ENCODE assay signal across 9 cellular contexts in the genomic region with DNA sequence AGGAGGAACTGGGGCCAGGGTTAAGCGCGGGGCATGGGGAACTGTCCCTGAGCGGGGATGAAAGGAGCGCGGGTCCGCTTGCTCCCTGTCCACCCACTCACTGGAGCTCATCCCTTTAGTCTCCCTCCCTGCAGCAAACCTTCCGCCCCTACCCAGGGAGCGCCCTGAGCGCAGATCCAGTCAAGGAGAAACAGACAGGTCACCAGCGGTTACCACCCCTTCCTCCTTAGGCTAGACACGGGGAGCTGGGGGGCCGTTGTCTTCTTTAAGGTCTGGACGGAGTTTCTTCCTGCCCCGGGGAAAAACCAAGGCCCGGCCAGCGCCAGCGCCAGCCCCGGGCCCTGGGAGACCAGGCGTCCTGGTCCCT. TPM values are rescaled to one million over a fixed set of nuclear protein-coding genes. Genes with fewer than 3 reads are reported as not detected.
DNase-seq lines count a peak whose midpoint lies in the region; ATAC-seq, FAIRE-seq and TF ChIP-seq lines count a peak whose summit lies in the region.
"Had no signal": no experiment of that assay in that cellular context is flagged by ENCODE, and none has a peak within 500 bp of the region (broad histone marks: within the 10 kb centered on the region; RNA-seq: fewer than 3 reads in every experiment).

No MANE protein-coding gene starts in this region.

- ATAC-seq in RWPE2 (ENCODE audit: low read depth) (no peak; the same call in 2 of the 3 replicates), pancreas (peak in 3 of 4 donors; percentile 8 to 36 (median 23)), GM18868 (IDR thresholded peaks at IDR 0.05; ENCODE audit: unreplicated experiment) (no peak)

- no peak overlapping the region for H3K27ac Mint-ChIP-seq in Calu3 (ENCODE audit: unreplicated experiment)

- H3K36me3 ChIP-seq in RWPE2 (ENCODE audit: low read depth) = no peaks in the 10 kb centered on the region
- H3K36me3 ChIP-seq in pancreas = no peaks in the 10 kb centered on the region
- no peaks in the 10 kb centered on the region for H3K36me3 ChIP-seq in small intestine (ENCODE audit: control insufficient read depth in 2 of 2, insufficient read depth in 2 of 2, low read length in 2 of 2)
- H3K36me3 ChIP-seq: SJSA1 had no signal

- FAIRE-seq in pancreas (lab: Jason Lieb, UNC) (no peak), small intestine (lab: Jason Lieb, UNC) (no peak)

- H3K27me3 Mint-ChIP-seq in Calu3 (ENCODE audit: unreplicated experiment) = no peaks in the 10 kb centered on the region

- H3K36me3 Mint-ChIP-seq in Calu3 (ENCODE audit: insufficient read depth, unreplicated experiment) = peaks cover 24% of the 10 kb centered on the region

- H3K27ac ChIP-seq in RWPE2 (ENCODE audit: poor library complexity, severe bottlenecking) (no peak overlapping the region), pancreas (peak overlapping the region in 2 of 4 donors; percentile 46 to 52), small intestine (ENCODE audit: low read depth in 1 of 2, low read length in 1 of 2) (no peak overlapping the region)
- H3K27ac ChIP-seq: SJSA1 had no signal

- CTCF ChIA-PET in Calu3 (lab: Charles Lee) = interaction anchor here (0.6 kb wide), 1 partner anchor 279 kb away, joined by 3 read pairs; no protein-coding TSS in a partner anchor

- H3K4me3 ChIP-seq in RWPE2 (ENCODE audit: severe bottlenecking) (peak overlapping the region; percentile 66), fibroblast of villous mesenchyme (ENCODE audit: low read depth, low read length) (peak overlapping the region; percentile 39), pancreas (peak overlapping the region in 3 of 4 donors; percentile 20 to 61 (median 49)), small intestine (ENCODE audit: low read depth in 1 of 2, low read length in 2 of 2) (peak overlapping the region in 1 of 2 donors; percentile 65)
- H3K4me3 ChIP-seq: SJSA1 had no signal

- H3K4me1 ChIP-seq in RWPE2 (ENCODE audit: insufficient read depth, poor library complexity, severe bottlenecking) = peaks cover 11% of the 10 kb centered on the region
- H3K4me1 ChIP-seq in pancreas = peaks cover 0 to 4% (median 0%) of the 10 kb centered on the region in 3 donors
- H3K4me1 ChIP-seq in small intestine (ENCODE audit: control insufficient read depth in 2 of 2, insufficient read depth in 1 of 2, low read depth in 1 of 2, low read length in 1 of 2) = no peaks in the 10 kb centered on the region

- DNase-seq in Calu3 (no peak), RWPE2 (ENCODE audit: low spot score) (no peak), fibroblast of villous mesenchyme (ENCODE audit: low read depth) (no peak), pancreas (no peak), hippocampal formation (lab: John Stamatoyannopoulos, UW) (no peak), small intestine (no peak), H4 (ENCODE audit: low spot score) (no peak)

- H3K4me1 Mint-ChIP-seq in Calu3 (ENCODE audit: low read depth, unreplicated experiment) = no peaks in the 10 kb centered on the region

- H3K9me3 Mint-ChIP-seq in Calu3 (ENCODE audit: low read depth, unreplicated experiment) = no peaks in the 10 kb centered on the region

- no TSS peak for BruUV-seq in Calu3 (replicated peaks; lab: Mats Ljungman, UMichigan)

- WGBS in pancreas, 2 donors = 6 to 8% methylated on average over 19 of the region's 19 CpGs
- 4 to 5% (median 4%) methylated on average over 18 to 19 of the region's 19 CpGs for WGBS in small intestine, 3 donors

- H3K9me3 ChIP-seq in RWPE2 (ENCODE audit: severe bottlenecking) (no peaks in the 10 kb centered on the region), pancreas (no peaks in the 10 kb centered on the region), small intestine (ENCODE audit: control insufficient read depth, low read depth) (no peaks in the 10 kb centered on the region)
- H3K9me3 ChIP-seq: SJSA1 had no signal

- H3K27me3 ChIP-seq in RWPE2 (ENCODE audit: insufficient read depth, poor library complexity, severe bottlenecking) (no peaks in the 10 kb centered on the region), pancreas (no peaks in the 10 kb centered on the region), small intestine (ENCODE audit: control insufficient read depth in 2 of 2, insufficient read depth in 2 of 2, low read length in 2 of 2) (peaks cover 0 to 4% of the 10 kb centered on the region in 2 donors)

- intact Hi-C loops in Calu3 (cut with micrococcal nuclease; ENCODE audit: unreplicated experiment) = no loop called here
- intact Hi-C loops in pancreas (cut with DNase I) = no loop called here

- peak overlapping the region; percentile 59 for H3K4me3 Mint-ChIP-seq in Calu3 (ENCODE audit: low read depth, unreplicated experiment)

- no peak for TF ChIP-seq CTCF in Calu3 (IDR thresholded peaks at IDR 0.05; ENCODE audit: unreplicated experiment)
- TF ChIP-seq CTCF in RWPE2 (IDR thresholded peaks at IDR 0.05; ENCODE audit: poor library complexity, severe bottlenecking) = no peak
- TF ChIP-seq CTCF in fibroblast of villous mesenchyme (IDR thresholded peaks at IDR 0.05; ENCODE audit: insufficient read depth, low read depth, low read length) = no peak
- TF ChIP-seq CTCF in pancreas (IDR thresholded peaks at IDR 0.05) = no peak

RNA-seq across cellular contexts. Expression of gene WNT4, which starts 1.0 kb away (rescaled TPM):
- 1.9 and 2.4 TPM in 2 replicates for total RNA-seq in Calu3 (2022)
- total RNA-seq in fibroblast of villous mesenchyme = 0.43 and 0.64 TPM in 2 replicates
- 1 to 10 TPM in 5 of 6 donors, under 1 TPM in 1; 0.69 to 6.8 (median 3.0) TPM for total RNA-seq in pancreas
- polyA plus RNA-seq in pancreas = 10 to 100 TPM in 1 of 2 donors, 1 to 10 TPM in 1; 6.5 to 17.6 TPM
- polyA plus RNA-seq in small intestine = 1 to 10 TPM in 1 of 3 donors, under 1 TPM in 1, not detected in 1; 0.81 to 1.3 TPM
- total RNA-seq in H4 (2014; rRNA removed; shearing (Covaris generic)) = 0.04 TPM in 1 of 2 replicates, not detected in the other
- total RNA-seq: SJSA1 had no signal

Comparison
In these comparisons a context has a peak if more than half of its experiments do, and no peak if none do; other contexts are left out.
1. ATAC-seq: peak in pancreas (3 of 4); none in RWPE2 (single experiment) and GM18868 (single experiment).